Comparison of ENCODE assay signal across 15 cellular contexts in the genomic region with DNA sequence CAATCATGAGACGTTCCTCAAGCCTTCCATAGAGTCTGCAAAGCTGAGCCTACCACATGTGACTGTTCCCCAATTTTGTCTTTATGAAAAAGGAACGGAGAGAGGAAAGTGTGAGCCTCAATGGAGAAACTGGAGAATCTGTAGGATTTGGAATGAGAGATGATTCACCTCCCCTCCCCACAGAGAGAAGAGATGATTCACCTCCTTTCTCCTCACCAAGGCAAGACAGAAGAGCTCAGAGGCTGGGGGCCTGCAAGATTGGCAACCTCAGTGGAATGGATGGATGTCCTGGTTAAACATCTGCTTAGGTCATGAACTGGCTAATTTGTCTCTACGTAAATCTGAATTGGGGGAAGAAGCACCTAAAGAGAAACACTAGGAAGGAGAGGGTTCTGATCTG. TPM values are rescaled to one million over a fixed set of nuclear protein-coding genes. Genes with fewer than 3 reads are reported as not detected.
DNase-seq lines count a peak whose midpoint lies in the region; ATAC-seq and FAIRE-seq lines count a peak whose summit lies in the region.
"Had no signal": no experiment of that assay in that cellular context is flagged by ENCODE, and none has a peak within 500 bp of the region (broad histone marks: within the 10 kb centered on the region; RNA-seq: fewer than 3 reads in every experiment).

No MANE protein-coding gene starts in this region.

- H3K4me1 Mint-ChIP-seq in activated T-helper 17 cell treated with anti-CD3 and anti-CD28 coated beads, Interleukin-2, amount 50 U/mL, for 72 hours: no peaks in the 10 kb centered on the region
- no peaks in the 10 kb centered on the region for H3K4me1 Mint-ChIP-seq in activated CD4-positive, alpha-beta memory T cell treated with anti-CD3 and anti-CD28 coated beads for 36 hours (ENCODE audit: low read depth)

- H3K9me3 Mint-ChIP-seq in activated T-helper 17 cell treated with anti-CD3 and anti-CD28 coated beads, Interleukin-2, amount 50 U/mL, for 72 hours: no peaks in the 10 kb centered on the region
- peaks cover 2% of the 10 kb centered on the region for H3K9me3 Mint-ChIP-seq in activated CD4-positive, alpha-beta memory T cell treated with anti-CD3 and anti-CD28 coated beads for 36 hours
- H3K9me3 Mint-ChIP-seq: activated T-helper 2 cell treated with anti-CD3 and anti-CD28 coated beads, Interferon-gamma antibody, Interleukin-2, Interleukin-4, amounts not matched to agents 10 μg/mL and 5 μg/mL and 100 μg/mL, durations not matched to agents 14 hours and 24 hours and 36 hours had no signal

- POLR2A ChIA-PET in activated CD4-positive, alpha-beta memory T cell treated with anti-CD3 and anti-CD28 coated beads for 36 hours (lab: Charles Lee): no interaction called here

- no peaks in the 10 kb centered on the region for H3K36me3 Mint-ChIP-seq in activated T-helper 17 cell treated with anti-CD3 and anti-CD28 coated beads, Interleukin-2, amount 50 U/mL, for 72 hours (ENCODE audit: low read depth)
- H3K36me3 Mint-ChIP-seq in activated CD4-positive, alpha-beta memory T cell treated with anti-CD3 and anti-CD28 coated beads for 36 hours: no peaks in the 10 kb centered on the region

- FAIRE-seq in urothelium cell line (lab: Jason Lieb, UNC): no peak

- intact Hi-C loops in left ventricle myocardium superior (cut with micrococcal nuclease): no loop called here
- intact Hi-C loops in activated CD4-positive, alpha-beta memory T cell treated with anti-CD3 and anti-CD28 coated beads for 36 hours (cut with micrococcal nuclease): no loop called here

- peak; percentile 28 for ATAC-seq in activated T-helper 17 cell treated with anti-CD3 and anti-CD28 coated beads, Interleukin-2, amount 50 U/mL, for 72 hours (replicated peaks)
- no peak for ATAC-seq in left ventricle myocardium superior
- ATAC-seq in GM21825 (IDR thresholded peaks at IDR 0.05; ENCODE audit: unreplicated experiment): no peak
- ATAC-seq: left cardiac atrium had no signal

- peaks cover 9% of the 10 kb centered on the region for H3K27me3 Mint-ChIP-seq in activated T-helper 17 cell treated with anti-CD3 and anti-CD28 coated beads, Interleukin-2, amount 50 U/mL, for 72 hours
- peaks cover 2% of the 10 kb centered on the region for H3K27me3 Mint-ChIP-seq in activated CD4-positive, alpha-beta memory T cell treated with anti-CD3 and anti-CD28 coated beads for 36 hours

- no peak overlapping the region for H3K4me3 Mint-ChIP-seq in activated T-helper 17 cell treated with anti-CD3 and anti-CD28 coated beads, Interleukin-2, amount 50 U/mL, for 72 hours
- H3K4me3 Mint-ChIP-seq in activated CD4-positive, alpha-beta memory T cell treated with anti-CD3 and anti-CD28 coated beads for 36 hours: no peak overlapping the region
- H3K4me3 Mint-ChIP-seq: dendritic cell treated with granulocyte-macrophage colony-stimulating factor and Interleukin-4, amounts not matched to agents 40 ng/mL and 50 ng/mL, for 4 days had no signal

- CTCF ChIA-PET in activated CD4-positive, alpha-beta memory T cell treated with anti-CD3 and anti-CD28 coated beads for 36 hours (lab: Charles Lee): no interaction called here

- DNase-seq in HPDE6-E6E7 (ENCODE audit: extremely low spot score): peak; percentile 22
- peak; percentile 57 for DNase-seq in fibroblast of peridontal ligament (ENCODE audit: extremely low read depth)
- DNase-seq in urothelium cell line (ENCODE audit: low spot score): peak; percentile 62
- DNase-seq in left ventricle myocardium superior: no peak
- DNase-seq in activated CD4-positive, alpha-beta memory T cell treated with anti-CD3 and anti-CD28 coated beads for 36 hours: no peak
- DNase-seq: DMS53, hypothalamus, KG1, left cardiac atrium, NCI-H1105 treated with DMSO at 0.1 percent for 48 hours, NCI-H2171 treated with DMSO at 0.1 percent for 48 hours had no signal

- H3K27ac Mint-ChIP-seq in activated T-helper 17 cell treated with anti-CD3 and anti-CD28 coated beads, Interleukin-2, amount 50 U/mL, for 72 hours: no peak overlapping the region
- H3K27ac Mint-ChIP-seq in activated CD4-positive, alpha-beta memory T cell treated with anti-CD3 and anti-CD28 coated beads for 36 hours: no peak overlapping the region
- H3K27ac Mint-ChIP-seq: activated T-helper 2 cell treated with anti-CD3 and anti-CD28 coated beads, Interferon-gamma antibody, Interleukin-2, Interleukin-4, amounts not matched to agents 10 μg/mL and 5 μg/mL and 100 μg/mL, durations not matched to agents 14 hours and 24 hours and 36 hours; dendritic cell treated with granulocyte-macrophage colony-stimulating factor and Interleukin-4, amounts not matched to agents 40 ng/mL and 50 ng/mL, for 4 days had no signal

RNA-seq across cellular contexts. Expression of a gene that starts 17.0 kb away (rescaled TPM):
- 10 to 100 TPM; 17.0 to 27.6 TPM for total RNA-seq in activated T-helper 17 cell treated with anti-CD3 and anti-CD28 coated beads, Interleukin-2, amount 50 U/mL, for 72 hours
- total RNA-seq in left ventricle myocardium superior: 90.5 TPM
- total RNA-seq in activated CD4-positive, alpha-beta memory T cell treated with anti-CD3 and anti-CD28 coated beads for 36 hours: 10 to 100 TPM; 20.7 to 21.6 TPM

Comparison
In these comparisons a context has a peak if more than half of its experiments do, and no peak if none do; other contexts are left out.
1. DNase-seq: peak in HPDE6-E6E7 (single experiment), fibroblast of peridontal ligament (single experiment) and urothelium cell line (single experiment); none in left ventricle myocardium superior (single experiment) and activated CD4-positive, alpha-beta memory T cell treated with anti-CD3 and anti-CD28 coated beads for 36 hours (single experiment).